In genomic region chr10:71868192-71868697, GRCh38 we compare ENCODE assay signal across 9 cellular contexts. TPM values are rescaled to one million over a fixed set of nuclear protein-coding genes. Genes with fewer than 3 reads are reported as not detected.
DNase-seq lines count a peak whose midpoint lies in the region; ATAC-seq, FAIRE-seq and TF ChIP-seq lines count a peak whose summit lies in the region.
"Had no signal": no experiment of that assay in that cellular context is flagged by ENCODE, and none has a peak within 500 bp of the region (broad histone marks: within the 10 kb centered on the region; RNA-seq: fewer than 3 reads in every experiment).

No MANE protein-coding gene starts in this region.

- ATAC-seq in left cardiac atrium (peak; percentile 59 to 83), GM19351 (IDR thresholded peaks at IDR 0.05; ENCODE audit: unreplicated experiment) (no peak), GM19324 (IDR thresholded peaks at IDR 0.05; ENCODE audit: low FRiP score, unreplicated experiment) (no peak)

- TF ChIP-seq POLR2A in testis (IDR thresholded peaks at IDR 0.05): no peak

- intact Hi-C loops in left cardiac atrium (cut with DNase I): no loop called here
- intact Hi-C loops in testis (cut with DNase I; ENCODE audit: low total_unique reads): no loop called here

- no peaks in the 10 kb centered on the region for H3K9me3 ChIP-seq in testis

- no peaks in the 10 kb centered on the region for H3K27me3 ChIP-seq in testis

- 73 to 74% methylated on average over 5 of the region's 5 CpGs for WGBS in testis, 2 donors

- no peak overlapping the region for H3K4me3 ChIP-seq in testis

- TF ChIP-seq CTCF in testis (IDR thresholded peaks at IDR 0.05) (no peak), D721Med (IDR thresholded peaks at IDR 0.05; ENCODE audit: insufficient read depth, missing control alignments) (no peak)

- no peaks in the 10 kb centered on the region for H3K36me3 ChIP-seq in testis (ENCODE audit: low read depth, missing control alignments)

- peak; percentile 72 for DNase-seq in HPDE6-E6E7 (ENCODE audit: extremely low spot score)
- DNase-seq in T1000 (lab: John Stamatoyannopoulos, UW): peak; percentile 30
- no peak for DNase-seq in left cardiac atrium
- DNase-seq in testis: peak; percentile 51
- no peak for DNase-seq in central memory CD4-positive, alpha-beta T cell
- no peak for DNase-seq in D721Med (ENCODE audit: insufficient read length, low spot score)

- no peak for FAIRE-seq in D721Med (lab: Jason Lieb, UNC)
- FAIRE-seq: endometrium had no signal

- H3K27ac ChIP-seq in testis: no peak overlapping the region

- H3K4me1 ChIP-seq in testis: no peaks in the 10 kb centered on the region

RNA-seq across cellular contexts. Expression of gene PSAP, which starts 17.2 kb away (rescaled TPM):
- total RNA-seq in left cardiac atrium (1,000 to 10,000 TPM; 1,413 to 1,441 TPM), testis (1,000 to 10,000 TPM; 1,011 to 1,399 TPM)
- 1,346 TPM for polyA plus RNA-seq in testis (ENCODE audit: insufficient read depth, low read depth, low replicate concordance)

Comparison
In these comparisons a context has a peak if more than half of its experiments do, and no peak if none do; other contexts are left out.
1. DNase-seq: peak in HPDE6-E6E7 (single experiment), T1000 (single experiment) and testis (single experiment); none in left cardiac atrium (single experiment), central memory CD4-positive, alpha-beta T cell (single experiment) and D721Med (single experiment).
2. ATAC-seq: peak in left cardiac atrium (2 of 2); none in GM19351 (single experiment) and GM19324 (single experiment).